In genomic region chr6:29941476-29941875, GRCh38 we compare ENCODE assay signal across 8 cellular contexts. TPM values are rescaled to one million over a fixed set of nuclear protein-coding genes. Genes with fewer than 3 reads are reported as not detected.
DNase-seq lines count a peak whose midpoint lies in the region; ATAC-seq and TF ChIP-seq lines count a peak whose summit lies in the region.

No MANE protein-coding gene starts in this region.

- peaks cover 0 to 4% of the 10 kb centered on the region in 2 donors for H3K4me1 ChIP-seq in ascending aorta

- TF ChIP-seq CTCF in ascending aorta (IDR thresholded peaks at IDR 0.05) (no peak), mesothelial cell of epicardium (IDR thresholded peaks at IDR 0.05; ENCODE audit: unreplicated experiment) (no peak)

- no peaks in the 10 kb centered on the region for H3K9me3 ChIP-seq in ascending aorta

- peak overlapping the region; percentile 94 for H3K4me3 Mint-ChIP-seq in stimulated activated naive CD8-positive, alpha-beta T cell treated with anti-CD3 and anti-CD28 coated beads, Interleukin-15, Interleukin-2, amounts not matched to agents 100 ng/mL and 50 ng/mL, for 24 hours
- H3K4me3 Mint-ChIP-seq in mesothelial cell of epicardium, result peak overlapping the region; percentile 88

- intact Hi-C loops in ascending aorta (cut with DNase I), result loop anchor here (5.0 to 10.0 kb wide), 3 partner anchors 121 to 273 kb away; partner anchors contain the start of genes HLA-F, POLR1H and TRIM26

- DNase-seq in stimulated activated naive CD8-positive, alpha-beta T cell treated with anti-CD3 and anti-CD28 coated beads, Interleukin-15, Interleukin-2, amounts not matched to agents 100 U/mL and 50 U/mL, for 24 hours, result no peak
- DNase-seq in ascending aorta (ENCODE audit: low spot score in 2 of 2) (no peak), mesothelial cell of epicardium (ENCODE audit: low spot score in 2 of 2, unreplicated experiment in 2 of 2) (no peak), H4 (ENCODE audit: low spot score) (no peak)
- no peak for DNase-seq in effector CD8-positive, alpha-beta T cell (lab: John Stamatoyannopoulos, UW)
- no peak for DNase-seq in stimulated activated naive CD4-positive, alpha-beta T cell (lab: John Stamatoyannopoulos, UW)

- no peaks in the 10 kb centered on the region for H3K36me3 ChIP-seq in ascending aorta

- peak overlapping the region; percentile 85 to 94 for H3K27ac ChIP-seq in ascending aorta

- no peaks in the 10 kb centered on the region for H3K27me3 Mint-ChIP-seq in stimulated activated naive CD8-positive, alpha-beta T cell treated with anti-CD3 and anti-CD28 coated beads, Interleukin-15, Interleukin-2, amounts not matched to agents 100 ng/mL and 50 ng/mL, for 24 hours
- H3K27me3 Mint-ChIP-seq in mesothelial cell of epicardium (ENCODE audit: low read depth), result peaks cover 15% of the 10 kb centered on the region

- peaks cover 37% of the 10 kb centered on the region for H3K36me3 Mint-ChIP-seq in stimulated activated naive CD8-positive, alpha-beta T cell treated with anti-CD3 and anti-CD28 coated beads, Interleukin-15, Interleukin-2, amounts not matched to agents 100 ng/mL and 50 ng/mL, for 24 hours (ENCODE audit: low read depth)
- peaks cover 23% of the 10 kb centered on the region for H3K36me3 Mint-ChIP-seq in mesothelial cell of epicardium

- peaks cover 34% of the 10 kb centered on the region for H3K4me1 Mint-ChIP-seq in stimulated activated naive CD8-positive, alpha-beta T cell treated with anti-CD3 and anti-CD28 coated beads, Interleukin-15, Interleukin-2, amounts not matched to agents 100 ng/mL and 50 ng/mL, for 24 hours (ENCODE audit: low read depth)
- peaks cover 16% of the 10 kb centered on the region for H3K4me1 Mint-ChIP-seq in mesothelial cell of epicardium

- H3K27me3 ChIP-seq in ascending aorta, result no peaks in the 10 kb centered on the region

- no peak for ATAC-seq in stimulated activated naive CD8-positive, alpha-beta T cell treated with anti-CD3 and anti-CD28 coated beads, Interleukin-15, Interleukin-2, amounts not matched to agents 100 U/mL and 50 U/mL, for 24 hours
- no peak for ATAC-seq in HG03039 (IDR thresholded peaks at IDR 0.05; ENCODE audit: unreplicated experiment)

- H3K4me3 ChIP-seq in ascending aorta, result peak overlapping the region; percentile 67 to 68

- no peaks in the 10 kb centered on the region for H3K9me3 Mint-ChIP-seq in stimulated activated naive CD8-positive, alpha-beta T cell treated with anti-CD3 and anti-CD28 coated beads, Interleukin-15, Interleukin-2, amounts not matched to agents 100 ng/mL and 50 ng/mL, for 24 hours
- H3K9me3 Mint-ChIP-seq in mesothelial cell of epicardium, result no peaks in the 10 kb centered on the region

- peak overlapping the region; percentile 98 for H3K27ac Mint-ChIP-seq in stimulated activated naive CD8-positive, alpha-beta T cell treated with anti-CD3 and anti-CD28 coated beads, Interleukin-15, Interleukin-2, amounts not matched to agents 100 ng/mL and 50 ng/mL, for 24 hours
- peak overlapping the region; percentile 98 for H3K27ac Mint-ChIP-seq in mesothelial cell of epicardium

RNA-seq across cellular contexts. Expression of gene HLA-A, which starts 0.9 kb away (rescaled TPM):
- 1,099 TPM for total RNA-seq in ascending aorta
- total RNA-seq in mesothelial cell of epicardium, result 112 to 115 TPM (median 113 TPM) in 3 replicates
- total RNA-seq in H4 (2014; rRNA removed; shearing (Covaris generic)), result 610 and 721 TPM in 2 replicates
